In genomic region chr18:13112982-13113381, GRCh38 we compare ENCODE assay signal across 9 cellular contexts.
DNase-seq lines count a peak whose midpoint lies in the region; ATAC-seq and TF ChIP-seq lines count a peak whose summit lies in the region.
"Had no signal": no experiment of that assay in that cellular context is flagged by ENCODE, and none has a peak within 500 bp of the region (broad histone marks: within the 10 kb centered on the region; RNA-seq: fewer than 3 reads in every experiment).

No MANE protein-coding gene starts in this region.

- H3K9me3 Mint-ChIP-seq in nephron progenitor cell, result peaks cover 14% of the 10 kb centered on the region

- H3K36me3 ChIP-seq in esophagus muscularis mucosa, result peaks cover 5 to 60% (median 42%) of the 10 kb centered on the region in 4 donors

- H3K27me3 ChIP-seq in esophagus muscularis mucosa, result no peaks in the 10 kb centered on the region

- H3K27me3 Mint-ChIP-seq in nephron progenitor cell (ENCODE audit: low read depth, poor library complexity), result no peaks in the 10 kb centered on the region

- no peak overlapping the region for H3K4me3 ChIP-seq in esophagus muscularis mucosa

- H3K9me3 ChIP-seq in esophagus muscularis mucosa, result no peaks in the 10 kb centered on the region

- ATAC-seq in GM18909 (IDR thresholded peaks at IDR 0.05; ENCODE audit: poor library complexity, unreplicated experiment) (no peak), GM21717 (IDR thresholded peaks at IDR 0.05; ENCODE audit: unreplicated experiment) (no peak)

- H3K4me3 Mint-ChIP-seq in nephron progenitor cell, result no peak overlapping the region

- no peaks in the 10 kb centered on the region for H3K4me1 Mint-ChIP-seq in nephron progenitor cell

- H3K27ac ChIP-seq in esophagus muscularis mucosa (replicated peaks in 1 of 4), result no peak overlapping the region
- H3K27ac ChIP-seq: HL-60 had no signal

- WGBS in esophagus muscularis mucosa, result 46% methylated on average over 8 of the region's 8 CpGs

- TF ChIP-seq EP300 in esophagus muscularis mucosa (IDR thresholded peaks at IDR 0.05), result no peak

- DNase-seq in EH (ENCODE audit: low read depth) (peak; percentile 41), NCI-H82 treated with DMSO at 0.1 percent for 48 hours (lab: John Stamatoyannopoulos, UW; ENCODE audit: unreplicated experiment) (peak; percentile 6), esophagus muscularis mucosa (ENCODE audit: extremely low spot score) (no peak), nephron progenitor cell (peak; percentile 68), GF-D8 (lab: John Stamatoyannopoulos, UW) (no peak), foreskin melanocyte (no peak)

- TF ChIP-seq CTCF in esophagus muscularis mucosa (IDR thresholded peaks at IDR 0.05) (peak; percentile 29 to 43 (median 32)), nephron progenitor cell (IDR thresholded peaks at IDR 0.05) (peak; percentile 49)

- no peak overlapping the region for H3K27ac Mint-ChIP-seq in nephron progenitor cell

- TF ChIP-seq POLR2A in esophagus muscularis mucosa (IDR thresholded peaks at IDR 0.05; ENCODE audit: low read depth), result no peak

- H3K4me1 ChIP-seq in esophagus muscularis mucosa, result no peaks in the 10 kb centered on the region

- peaks cover 64% of the 10 kb centered on the region for H3K36me3 Mint-ChIP-seq in nephron progenitor cell (ENCODE audit: low read depth)

- intact Hi-C loops in esophagus muscularis mucosa (cut with DNase I), result loop anchor here (10.0 kb wide), 1 partner anchor 512 kb away; no protein-coding TSS in a partner anchor

Comparison
In these comparisons a context has a peak if more than half of its experiments do, and no peak if none do; other contexts are left out.
1. DNase-seq: peak in EH (single experiment), NCI-H82 treated with DMSO at 0.1 percent for 48 hours (single experiment) and nephron progenitor cell (single experiment); none in esophagus muscularis mucosa (single experiment), GF-D8 (single experiment) and foreskin melanocyte (single experiment).